In the genomic region with DNA sequence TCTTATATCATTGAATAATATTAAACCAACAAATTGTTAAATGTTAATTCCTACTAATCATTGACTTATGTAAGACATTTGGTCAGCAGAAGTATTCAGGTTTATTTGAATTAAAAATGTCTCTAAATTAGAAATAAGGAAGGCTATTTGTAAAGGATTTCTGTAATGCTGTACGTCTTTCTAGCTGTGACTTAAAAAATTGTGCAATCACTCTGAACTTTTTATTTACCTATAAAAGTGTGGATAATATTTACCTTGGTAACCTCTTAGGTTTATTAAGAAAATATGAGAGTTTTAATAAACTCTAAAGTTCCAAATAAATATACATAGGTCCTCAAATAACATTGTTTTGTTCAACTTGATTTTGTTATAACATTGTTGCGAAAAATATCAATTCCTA, we compare ENCODE assay signal across 29 cellular contexts.
"Had no signal": no experiment of that assay in that cellular context is flagged by ENCODE, and none has a peak within 500 bp of the region (broad histone marks: within the 10 kb centered on the region; RNA-seq: fewer than 3 reads in every experiment).

No MANE protein-coding gene starts in this region.

- DNase-seq: activated B cell treated with CpG ODN at 0.5 μM for 24 hours; activated CD4-positive, alpha-beta T cell treated with anti-CD3 and anti-CD28 coated beads for 48 hours; activated CD4-positive, alpha-beta T cell treated with anti-CD3 and anti-CD28 coated beads, Interleukin-2, amount 50 U/mL, for 1 hour; activated CD4-positive, alpha-beta T cell treated with anti-CD3 and anti-CD28 coated beads, Interleukin-2, amount 50 U/mL, for 48 hours; activated CD8-positive, alpha-beta memory T cell treated with anti-CD3 and anti-CD28 coated beads for 24 hours; activated CD8-positive, alpha-beta T cell treated with anti-CD3 and anti-CD28 coated beads for 36 hours; activated effector memory CD4-positive, alpha-beta T cell treated with Interleukin-2 at 50 U/mL for 16 hours; activated gamma-delta T cell treated with Interleukin-2 at 50 U/mL for 16 hours; activated naive CD4-positive, alpha-beta T cell treated with anti-CD3 and anti-CD28 coated beads, Interleukin-2, amount 50 U/mL, for 16 hours; activated naive CD4-positive, alpha-beta T cell treated with Interleukin-2 at 50 U/mL for 16 hours; activated T-cell treated with anti-CD3 and anti-CD28 coated beads, Interleukin-2, amount 50 U/mL, for 4 hours; amniotic stem cell; anterior cingulate cortex; brain microvascular endothelial cell; dorsolateral prefrontal cortex; effector memory CD4-positive, alpha-beta T cell; endodermal cell; foreskin fibroblast; head of caudate nucleus; T-helper 17 cell; T1000; WERI-Rb-1 had no signal

- FAIRE-seq: astrocyte, bronchial epithelial cell, frontal cortex had no signal

- ATAC-seq: activated CD4-positive, CD25-positive, alpha-beta regulatory T cell treated with anti-CD3 and anti-CD28 coated beads, Interleukin-2, amount 50 U/mL, for 24 hours; activated CD8-positive, alpha-beta T cell treated with anti-CD3 and anti-CD28 coated beads for 36 hours; activated T-cell treated with anti-CD3 and anti-CD28 coated beads, Interleukin-2, amount 50 U/mL, for 4 hours; activated T-helper 17 cell treated with anti-CD3 and anti-CD28 coated beads, Interleukin-2, amount 50 U/mL, for 72 hours; esophagus mucosa; T-helper 17 cell had no signal

- H3K27me3 ChIP-seq: brain microvascular endothelial cell, dorsolateral prefrontal cortex had no signal

- H3K27ac ChIP-seq: brain microvascular endothelial cell, coronary artery, dorsolateral prefrontal cortex, WERI-Rb-1 had no signal

- H3K4me3 ChIP-seq: coronary artery, dorsolateral prefrontal cortex had no signal
